In genomic region chr9:98142925-98143481, GRCh38 we compare ENCODE assay signal across 21 cellular contexts. TPM values are rescaled to one million over a fixed set of nuclear protein-coding genes. Genes with fewer than 3 reads are reported as not detected.
DNase-seq lines count a peak whose midpoint lies in the region; ATAC-seq and TF ChIP-seq lines count a peak whose summit lies in the region.
"Had no signal": no experiment of that assay in that cellular context is flagged by ENCODE, and none has a peak within 500 bp of the region (broad histone marks: within the 10 kb centered on the region; RNA-seq: fewer than 3 reads in every experiment).

No MANE protein-coding gene starts in this region.

- H3K36me3 ChIP-seq in duodenal mucosa (ENCODE audit: control insufficient read depth in 1 of 2, insufficient read depth in 2 of 2, low read length in 2 of 2) (peaks cover 3 to 7% of the 10 kb centered on the region in 2 donors), mucosa of rectum (ENCODE audit: control insufficient read depth in 2 of 2, insufficient read depth in 2 of 2, low read length in 2 of 2) (no peaks in the 10 kb centered on the region), uterus (no peaks in the 10 kb centered on the region)
- peaks cover 0 to 3% (median 0%) of the 10 kb centered on the region in 3 experiments for H3K36me3 ChIP-seq in naive thymus-derived CD4-positive, alpha-beta T cell (ENCODE audit: control insufficient read depth in 2 of 3, insufficient read depth in 3 of 3, low read length in 3 of 3)
- H3K36me3 ChIP-seq: gastrocnemius medialis had no signal

- POLR2A ChIA-PET in activated CD8-positive, alpha-beta T cell treated with anti-CD3 and anti-CD28 coated beads, Interleukin-2, amount 10 ng/mL, durations not matched to agents 7 days and 5 days (lab: Charles Lee) = no interaction called here
- POLR2A ChIA-PET in activated CD8-positive, alpha-beta T cell treated with anti-CD3 and anti-CD28 coated beads for 36 hours (lab: Charles Lee) = interaction anchor here (0.6 to 1.4 kb wide), 2 partner anchors 30 to 1268 kb away, joined by 3 read pairs; no protein-coding TSS in a partner anchor
- POLR2A ChIA-PET in naive thymus-derived CD4-positive, alpha-beta T cell (lab: Charles Lee) = interaction anchor here (1.0 kb wide), 1 partner anchor 24 kb away, joined by 3 read pairs; the partner anchor contains the start of gene TRIM14

- H3K4me3 ChIP-seq in duodenal mucosa (ENCODE audit: low read depth in 1 of 2, low read length in 2 of 2) (peak overlapping the region in 1 of 2 donors; percentile 24), mucosa of rectum (ENCODE audit: low read length in 2 of 2) (peak overlapping the region; percentile 20 to 48), uterus (no peak overlapping the region)
- H3K4me3 ChIP-seq in naive thymus-derived CD4-positive, alpha-beta T cell (ENCODE audit: low read length) = no peak overlapping the region
- H3K4me3 ChIP-seq: gastrocnemius medialis, mucosa of descending colon had no signal

- no peak overlapping the region for H3K27ac Mint-ChIP-seq in activated CD8-positive, alpha-beta T cell treated with anti-CD3 and anti-CD28 coated beads, Interleukin-2, amount 10 ng/mL, durations not matched to agents 7 days and 5 days
- H3K27ac Mint-ChIP-seq in activated CD8-positive, alpha-beta T cell treated with anti-CD3 and anti-CD28 coated beads for 36 hours = no peak overlapping the region
- H3K27ac Mint-ChIP-seq in type B pancreatic cell = peak overlapping the region; percentile 56
- no peak overlapping the region for H3K27ac Mint-ChIP-seq in naive thymus-derived CD4-positive, alpha-beta T cell
- H3K27ac Mint-ChIP-seq: activated T-helper 2 cell treated with anti-CD3 and anti-CD28 coated beads, Interferon-gamma antibody, Interleukin-2, Interleukin-4, amounts not matched to agents 10 μg/mL and 5 μg/mL and 100 μg/mL, durations not matched to agents 14 hours and 24 hours and 36 hours; B cell had no signal

- CTCF ChIA-PET in activated CD8-positive, alpha-beta T cell treated with anti-CD3 and anti-CD28 coated beads, Interleukin-2, amount 10 ng/mL, durations not matched to agents 7 days and 5 days (lab: Charles Lee) = interaction anchor here (0.9 kb wide), 1 partner anchor 53 kb away, joined by 3 read pairs; no protein-coding TSS in a partner anchor
- CTCF ChIA-PET in activated CD8-positive, alpha-beta T cell treated with anti-CD3 and anti-CD28 coated beads for 36 hours (lab: Charles Lee) = no interaction called here
- CTCF ChIA-PET in naive thymus-derived CD4-positive, alpha-beta T cell (lab: Charles Lee) = no interaction called here

- H3K36me3 Mint-ChIP-seq in activated CD8-positive, alpha-beta T cell treated with anti-CD3 and anti-CD28 coated beads, Interleukin-2, amount 10 ng/mL, durations not matched to agents 7 days and 5 days (ENCODE audit: low read depth) = no peaks in the 10 kb centered on the region
- H3K36me3 Mint-ChIP-seq in activated CD8-positive, alpha-beta T cell treated with anti-CD3 and anti-CD28 coated beads for 36 hours (ENCODE audit: low read depth) = no peaks in the 10 kb centered on the region
- no peaks in the 10 kb centered on the region for H3K36me3 Mint-ChIP-seq in type B pancreatic cell
- peaks cover 0 to 9% (median 5%) of the 10 kb centered on the region in 5 donors for H3K36me3 Mint-ChIP-seq in naive thymus-derived CD4-positive, alpha-beta T cell

- H3K4me1 ChIP-seq in duodenal mucosa (ENCODE audit: control insufficient read depth in 1 of 2, insufficient read depth in 2 of 2, low read length in 2 of 2) (peaks cover 53 to 57% of the 10 kb centered on the region in 2 donors), mucosa of rectum (ENCODE audit: control insufficient read depth in 2 of 2, insufficient read depth in 2 of 2, low read length in 2 of 2) (peaks cover 46% of the 10 kb centered on the region in 2 donors), uterus (no peaks in the 10 kb centered on the region)
- no peaks in the 10 kb centered on the region for H3K4me1 ChIP-seq in naive thymus-derived CD4-positive, alpha-beta T cell (ENCODE audit: control insufficient read depth in 2 of 2, insufficient read depth in 2 of 2, low read length in 2 of 2)
- H3K4me1 ChIP-seq: gastrocnemius medialis had no signal

- TF ChIP-seq POLR2A in uterus (IDR thresholded peaks at IDR 0.05) = no peak

- H3K27me3 Mint-ChIP-seq in activated CD8-positive, alpha-beta T cell treated with anti-CD3 and anti-CD28 coated beads, Interleukin-2, amount 10 ng/mL, durations not matched to agents 7 days and 5 days (ENCODE audit: low read depth) = no peaks in the 10 kb centered on the region
- no peaks in the 10 kb centered on the region for H3K27me3 Mint-ChIP-seq in activated CD8-positive, alpha-beta T cell treated with anti-CD3 and anti-CD28 coated beads for 36 hours
- H3K27me3 Mint-ChIP-seq in type B pancreatic cell = no peaks in the 10 kb centered on the region
- no peaks in the 10 kb centered on the region for H3K27me3 Mint-ChIP-seq in naive thymus-derived CD4-positive, alpha-beta T cell
- H3K27me3 Mint-ChIP-seq: B cell had no signal

- DNase-seq in activated CD8-positive, alpha-beta T cell treated with anti-CD3 and anti-CD28 coated beads, Interleukin-2, amount 10 ng/mL, durations not matched to agents 7 days and 5 days = no peak
- no peak for DNase-seq in activated CD8-positive, alpha-beta T cell treated with anti-CD3 and anti-CD28 coated beads for 36 hours
- DNase-seq in type B pancreatic cell (ENCODE audit: extremely low spot score, unreplicated experiment) = no peak
- no peak for DNase-seq in uterus
- no peak for DNase-seq in naive thymus-derived CD4-positive, alpha-beta T cell
- DNase-seq in NCI-H345 treated with DMSO at 0.1 percent for 48 hours (lab: John Stamatoyannopoulos, UW; ENCODE audit: unreplicated experiment) = no peak
- DNase-seq: 8988T; DMS 273 treated with DMSO at 0.1 percent for 48 hours; erythroblast; gastrocnemius medialis; HCEC 1CT; NCI-H2171 treated with DMSO at 0.1 percent for 48 hours; stimulated activated naive CD8-positive, alpha-beta T cell treated with anti-CD3 and anti-CD28 coated beads, Interleukin-15, Interleukin-2, amounts not matched to agents 100 U/mL and 50 U/mL, for 24 hours; T-helper 9 cell had no signal

- intact Hi-C loops in activated CD8-positive, alpha-beta T cell treated with anti-CD3 and anti-CD28 coated beads for 36 hours (cut with micrococcal nuclease) = no loop called here
- intact Hi-C loops in uterus (cut with DNase I; ENCODE audit: low total_unique reads) = no loop called here
- intact Hi-C loops in naive thymus-derived CD4-positive, alpha-beta T cell (cut with micrococcal nuclease) = no loop called here

- peak; percentile 11 for ATAC-seq in activated CD8-positive, alpha-beta T cell treated with anti-CD3 and anti-CD28 coated beads, Interleukin-2, amount 10 ng/mL, durations not matched to agents 7 days and 5 days
- no peak for ATAC-seq in activated CD8-positive, alpha-beta T cell treated with anti-CD3 and anti-CD28 coated beads for 36 hours
- ATAC-seq in naive thymus-derived CD4-positive, alpha-beta T cell = no peak
- ATAC-seq: activated CD4-positive, CD25-positive, alpha-beta regulatory T cell treated with anti-CD3 and anti-CD28 coated beads, Interleukin-2, amount 50 U/mL, for 24 hours; gastrocnemius medialis had no signal

- no peak for TF ChIP-seq CTCF in activated CD8-positive, alpha-beta T cell treated with anti-CD3 and anti-CD28 coated beads for 36 hours (IDR thresholded peaks at IDR 0.05)
- TF ChIP-seq CTCF in type B pancreatic cell (conservative IDR thresholded peaks at IDR 0.05) (no peak), uterus (IDR thresholded peaks at IDR 0.05) (no peak)

- no peak overlapping the region for H3K4me3 Mint-ChIP-seq in activated CD8-positive, alpha-beta T cell treated with anti-CD3 and anti-CD28 coated beads, Interleukin-2, amount 10 ng/mL, durations not matched to agents 7 days and 5 days
- no peak overlapping the region for H3K4me3 Mint-ChIP-seq in activated CD8-positive, alpha-beta T cell treated with anti-CD3 and anti-CD28 coated beads for 36 hours
- H3K4me3 Mint-ChIP-seq in type B pancreatic cell = no peak overlapping the region
- peak overlapping the region in 1 of 10 donors; percentile 2 for H3K4me3 Mint-ChIP-seq in naive thymus-derived CD4-positive, alpha-beta T cell
- H3K4me3 Mint-ChIP-seq: B cell had no signal

- peaks cover 7% of the 10 kb centered on the region for H3K4me1 Mint-ChIP-seq in activated CD8-positive, alpha-beta T cell treated with anti-CD3 and anti-CD28 coated beads, Interleukin-2, amount 10 ng/mL, durations not matched to agents 7 days and 5 days (ENCODE audit: low read depth)
- H3K4me1 Mint-ChIP-seq in activated CD8-positive, alpha-beta T cell treated with anti-CD3 and anti-CD28 coated beads for 36 hours (ENCODE audit: low read depth) = no peaks in the 10 kb centered on the region
- peaks cover 12% of the 10 kb centered on the region for H3K4me1 Mint-ChIP-seq in type B pancreatic cell (ENCODE audit: unreplicated experiment)
- peaks cover 0 to 17% (median 6%) of the 10 kb centered on the region in 7 donors for H3K4me1 Mint-ChIP-seq in naive thymus-derived CD4-positive, alpha-beta T cell

- H3K9ac ChIP-seq in duodenal mucosa (ENCODE audit: low read depth in 1 of 2, low read length in 2 of 2) (peak overlapping the region; percentile 49 to 79), mucosa of rectum (ENCODE audit: low read depth in 1 of 2, low read length in 2 of 2) (peak overlapping the region; percentile 72 to 77)
- H3K9ac ChIP-seq: SK-N-SH had no signal

- H3K27me3 ChIP-seq in duodenal mucosa (ENCODE audit: control insufficient read depth in 1 of 2, insufficient read depth in 2 of 2, low read length in 2 of 2) = no peaks in the 10 kb centered on the region
- H3K27me3 ChIP-seq in mucosa of rectum (ENCODE audit: control insufficient read depth in 2 of 2, insufficient read depth in 2 of 2, low read length in 2 of 2) = no peaks in the 10 kb centered on the region
- H3K27me3 ChIP-seq in uterus = no peaks in the 10 kb centered on the region
- H3K27me3 ChIP-seq in naive thymus-derived CD4-positive, alpha-beta T cell (ENCODE audit: control insufficient read depth in 2 of 2, insufficient read depth in 2 of 2, low read length in 2 of 2) = no peaks in the 10 kb centered on the region
- H3K27me3 ChIP-seq: gastrocnemius medialis had no signal

- H3K9me3 ChIP-seq in duodenal mucosa (ENCODE audit: control insufficient read depth in 1 of 2, low read length in 2 of 2) (no peaks in the 10 kb centered on the region), mucosa of rectum (ENCODE audit: control insufficient read depth in 2 of 2, low read length in 2 of 2) (no peaks in the 10 kb centered on the region), uterus (no peaks in the 10 kb centered on the region)
- H3K9me3 ChIP-seq in naive thymus-derived CD4-positive, alpha-beta T cell (ENCODE audit: control insufficient read depth in 2 of 3, low read length in 3 of 3) = no peaks in the 10 kb centered on the region
- H3K9me3 ChIP-seq: gastrocnemius medialis, mucosa of descending colon, SK-N-SH had no signal

- no peaks in the 10 kb centered on the region for H3K9me3 Mint-ChIP-seq in activated CD8-positive, alpha-beta T cell treated with anti-CD3 and anti-CD28 coated beads, Interleukin-2, amount 10 ng/mL, durations not matched to agents 7 days and 5 days (ENCODE audit: insufficient read depth)
- H3K9me3 Mint-ChIP-seq in activated CD8-positive, alpha-beta T cell treated with anti-CD3 and anti-CD28 coated beads for 36 hours = no peaks in the 10 kb centered on the region
- H3K9me3 Mint-ChIP-seq in type B pancreatic cell = no peaks in the 10 kb centered on the region
- peaks cover 0 to 1% (median 0%) of the 10 kb centered on the region in 11 donors for H3K9me3 Mint-ChIP-seq in naive thymus-derived CD4-positive, alpha-beta T cell
- H3K9me3 Mint-ChIP-seq: activated T-helper 2 cell treated with anti-CD3 and anti-CD28 coated beads, Interferon-gamma antibody, Interleukin-2, Interleukin-4, amounts not matched to agents 10 μg/mL and 5 μg/mL and 100 μg/mL, durations not matched to agents 14 hours and 24 hours and 36 hours had no signal

- H3K27ac ChIP-seq in duodenal mucosa (ENCODE audit: low read depth, low read length) (peak overlapping the region; percentile 92), mucosa of rectum (ENCODE audit: low read depth in 2 of 2, low read length in 2 of 2) (peak overlapping the region; percentile 95 to 98), uterus (no peak overlapping the region)
- no peak overlapping the region for H3K27ac ChIP-seq in naive thymus-derived CD4-positive, alpha-beta T cell (ENCODE audit: low read depth, low read length)
- H3K27ac ChIP-seq: gastrocnemius medialis had no signal

RNA-seq across cellular contexts. Expression of gene TRIM14, which starts 24.0 kb away (rescaled TPM):
- total RNA-seq in activated CD8-positive, alpha-beta T cell treated with anti-CD3 and anti-CD28 coated beads, Interleukin-2, amount 10 ng/mL, durations not matched to agents 7 days and 5 days = 10 to 100 TPM; 85.2 to 90.5 TPM
- total RNA-seq in activated CD8-positive, alpha-beta T cell treated with anti-CD3 and anti-CD28 coated beads for 36 hours = 10 to 100 TPM; 39.6 to 41.8 TPM
- total RNA-seq in type B pancreatic cell (ENCODE audit: low replicate concordance) (9.9 and 18.8 TPM in 2 replicates), uterus (10 to 100 TPM in 2 of 4 donors, 1 to 10 TPM in 2; 1.5 to 17.7 (median 10.9) TPM)
- total RNA-seq in naive thymus-derived CD4-positive, alpha-beta T cell = 100 to 1,000 TPM in 1 of 5 experiments, 10 to 100 TPM in 4; 54.1 to 114 (median 79.7) TPM
- 100 to 1,000 TPM in 1 of 2 donors, 10 to 100 TPM in 1; 57.8 to 107 TPM for polyA plus RNA-seq in naive thymus-derived CD4-positive, alpha-beta T cell

RNA-seq across cellular contexts. Expression of gene CORO2A, which starts 49.4 kb away (rescaled TPM):
- total RNA-seq in activated CD8-positive, alpha-beta T cell treated with anti-CD3 and anti-CD28 coated beads, Interleukin-2, amount 10 ng/mL, durations not matched to agents 7 days and 5 days = 1 to 10 TPM; 9.2 TPM
- 10 to 100 TPM; 12.2 to 13.4 TPM for total RNA-seq in activated CD8-positive, alpha-beta T cell treated with anti-CD3 and anti-CD28 coated beads for 36 hours
- total RNA-seq in type B pancreatic cell (ENCODE audit: low replicate concordance) = 9.9 and 28.5 TPM in 2 replicates
- total RNA-seq in uterus = 1 to 10 TPM; 2.8 to 4.6 (median 4.2) TPM
- total RNA-seq in naive thymus-derived CD4-positive, alpha-beta T cell = 1 to 10 TPM; 3.0 to 9.7 (median 7.7) TPM
- 1 to 10 TPM; 6.6 to 9.0 TPM for polyA plus RNA-seq in naive thymus-derived CD4-positive, alpha-beta T cell

Comparison
In these comparisons a context has a peak if more than half of its experiments do, and no peak if none do; other contexts are left out.
1. H3K27ac ChIP-seq: peak in duodenal mucosa (single experiment) and mucosa of rectum (2 of 2); none in uterus (0 of 2) and naive thymus-derived CD4-positive, alpha-beta T cell (single experiment).
2. H3K4me3 ChIP-seq: peak in mucosa of rectum (2 of 2); none in uterus (0 of 2) and naive thymus-derived CD4-positive, alpha-beta T cell (single experiment).